31 cellular contexts compared by ENCODE assay signal in the genomic region with DNA sequence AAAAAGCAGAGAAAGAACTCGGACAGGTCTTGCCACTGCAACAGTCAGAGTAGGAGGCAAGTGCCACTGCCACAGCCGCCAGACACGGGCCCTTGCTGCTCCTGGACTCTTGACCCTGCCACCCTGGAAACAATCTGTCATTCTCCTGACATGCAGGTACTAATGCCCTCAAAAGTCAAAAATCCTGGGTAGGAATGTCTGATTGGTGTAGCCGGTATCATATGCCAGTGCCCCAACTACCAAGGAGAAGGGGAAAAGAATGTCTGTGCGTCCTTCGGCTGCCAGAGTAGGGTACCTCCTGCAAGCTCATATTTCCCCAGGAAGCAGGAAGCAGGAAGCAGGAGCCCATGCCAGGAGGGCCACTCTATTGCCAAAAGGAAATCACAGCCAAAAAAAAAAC. TPM values are rescaled to one million over a fixed set of nuclear protein-coding genes. Genes with fewer than 3 reads are reported as not detected.
A peak's percentile ranks its signal among the peaks of the same experiment; 100 is the strongest.
DNase-seq lines count a peak whose midpoint lies in the region; ATAC-seq and TF ChIP-seq lines count a peak whose summit lies in the region.
"Had no signal": no experiment of that assay in that cellular context is flagged by ENCODE, and none has a peak within 500 bp of the region (broad histone marks: within the 10 kb centered on the region; RNA-seq: fewer than 3 reads in every experiment).

No MANE protein-coding gene starts in this region.

- no peak for TF ChIP-seq EP300 in transverse colon (IDR thresholded peaks at IDR 0.05; ENCODE audit: low read depth)

- H3K36me3 ChIP-seq in right atrium auricular region, result no peaks in the 10 kb centered on the region
- no peaks in the 10 kb centered on the region for H3K36me3 ChIP-seq in brain microvascular endothelial cell (replicated peaks)
- H3K36me3 ChIP-seq in liver (ENCODE audit: control insufficient read depth in 4 of 4, insufficient read depth in 3 of 4, low read depth in 1 of 4, low read length in 3 of 4), result no peaks in the 10 kb centered on the region
- H3K36me3 ChIP-seq in transverse colon, result no peaks in the 10 kb centered on the region
- H3K36me3 ChIP-seq in MM.1S (replicated peaks; ENCODE audit: insufficient read depth, low read length), result no peaks in the 10 kb centered on the region
- H3K36me3 ChIP-seq: suprapubic skin, uterus had no signal

- H3K4me1 ChIP-seq in right atrium auricular region (peaks cover 0 to 29% of the 10 kb centered on the region in 2 donors), liver (ENCODE audit: control insufficient read depth in 4 of 4, insufficient read depth in 4 of 4, low read length in 3 of 4) (peaks cover 0 to 4% (median 0%) of the 10 kb centered on the region in 4 donors), transverse colon (peaks cover 0 to 51% (median 6%) of the 10 kb centered on the region in 4 donors), MM.1S (ENCODE audit: low read length) (no peaks in the 10 kb centered on the region)
- H3K4me1 ChIP-seq: uterus had no signal

- in situ Hi-C loops in brain microvascular endothelial cell (cut with HindIII; ENCODE audit: low pct_ligation_motif_present, low sequenced_read_pairs) (no loop called here), transverse colon (cut with MboI; ENCODE audit: low pct_ligation_motif_present in 1 of 4, low pct_unique_long_range_greater_than_20kb in 1 of 4, low sequenced_read_pairs in 3 of 4) (no loop called here)

- no peak overlapping the region for H3K4me3 ChIP-seq in right atrium auricular region
- no peak overlapping the region for H3K4me3 ChIP-seq in brain microvascular endothelial cell (ENCODE audit: low read depth, low read length)
- H3K4me3 ChIP-seq in liver (ENCODE audit: low read depth in 1 of 3, low read length in 3 of 3), result no peak overlapping the region
- H3K4me3 ChIP-seq in transverse colon, result no peak overlapping the region
- H3K4me3 ChIP-seq in MM.1S (ENCODE audit: low read length), result no peak overlapping the region
- H3K4me3 ChIP-seq: lung, smooth muscle cell, suprapubic skin, uterus had no signal

- peak overlapping the region; percentile 52 to 83 for H3K27ac ChIP-seq in right atrium auricular region
- H3K27ac ChIP-seq in brain microvascular endothelial cell, result peak overlapping the region; percentile 94
- H3K27ac ChIP-seq in liver (ENCODE audit: low read depth in 1 of 2, low read length in 2 of 2), result peak overlapping the region in 1 of 2 donors; percentile 12
- peak overlapping the region; percentile 50 to 67 (median 64) for H3K27ac ChIP-seq in transverse colon
- H3K27ac ChIP-seq in MM.1S (ENCODE audit: low read length), result no peak overlapping the region
- H3K27ac ChIP-seq: foreskin keratinocyte, suprapubic skin, uterus had no signal

- H3K27me3 ChIP-seq in right atrium auricular region, result no peaks in the 10 kb centered on the region
- no peaks in the 10 kb centered on the region for H3K27me3 ChIP-seq in brain microvascular endothelial cell (replicated peaks)
- no peaks in the 10 kb centered on the region for H3K27me3 ChIP-seq in liver (ENCODE audit: control insufficient read depth in 4 of 4, insufficient read depth in 4 of 4, low read length in 3 of 4)
- H3K27me3 ChIP-seq in transverse colon, result no peaks in the 10 kb centered on the region
- no peaks in the 10 kb centered on the region for H3K27me3 ChIP-seq in MM.1S (replicated peaks; ENCODE audit: insufficient read depth, low read length)
- H3K27me3 ChIP-seq: foreskin keratinocyte, suprapubic skin, uterus had no signal

- H3K9ac ChIP-seq in liver (ENCODE audit: low read depth in 1 of 2, low read length in 2 of 2), result no peak overlapping the region
- no peak overlapping the region for H3K9ac ChIP-seq in MM.1S (ENCODE audit: low read length)

- H3F3A ChIP-seq in MM.1S (ENCODE audit: insufficient read depth, low read length), result no peaks in the 10 kb centered on the region

- no peaks in the 10 kb centered on the region for H4K20me1 ChIP-seq in MM.1S (ENCODE audit: insufficient read depth, low read length)

- no peak for DNase-seq in right atrium auricular region (ENCODE audit: low spot score)
- DNase-seq in Right ventricle myocardium inferior (ENCODE audit: missing footprints), result no peak
- DNase-seq in brain microvascular endothelial cell, result no peak
- DNase-seq in transverse colon, result peak; percentile 65
- DNase-seq in MM.1S, result no peak
- DNase-seq in NCI-H1048 (lab: John Stamatoyannopoulos, UW), result no peak
- DNase-seq: activated B cell treated with CpG ODN at 0.5 μM for 24 hours; activated CD4-positive, alpha-beta T cell treated with anti-CD3 and anti-CD28 coated beads, Interleukin-2, amount 50 U/mL, for 4 hours; activated CD8-positive, alpha-beta memory T cell treated with anti-CD3 and anti-CD28 coated beads, Interleukin-2, amount 50 U/mL, for 4 hours; DMS79; effector CD8-positive, alpha-beta T cell; foreskin keratinocyte; GOT3; hypothalamus; Karpas-422; NCI-H1092 treated with DMSO at 0.1 percent for 48 hours; NCI-H2029; NCI-H2227 treated with DMSO at 0.1 percent for 48 hours; NCI-H69; nucleus accumbens; SHP77; stimulated activated CD4-positive, alpha-beta T cell treated with anti-CD3 and anti-CD28 coated beads, Interleukin-2, amount 100 ng/mL, for 24 hours; T1000; uterus had no signal

- H3K9me3 ChIP-seq in right atrium auricular region (no peaks in the 10 kb centered on the region), liver (ENCODE audit: control insufficient read depth in 4 of 4, low read length in 3 of 4) (no peaks in the 10 kb centered on the region), transverse colon (no peaks in the 10 kb centered on the region), MM.1S (replicated peaks; ENCODE audit: insufficient read depth, low read length) (no peaks in the 10 kb centered on the region)
- H3K9me3 ChIP-seq: suprapubic skin, uterus had no signal

- H2AFZ ChIP-seq in MM.1S (ENCODE audit: low read length), result no peak overlapping the region

- no peaks in the 10 kb centered on the region for H3K9me2 ChIP-seq in MM.1S (replicated peaks; ENCODE audit: insufficient read depth, low read length)

- no peaks in the 10 kb centered on the region for H3K79me2 ChIP-seq in MM.1S (ENCODE audit: low read length)

- 63% methylated on average over 6 of the region's 6 CpGs for WGBS in liver
- WGBS in transverse colon (ENCODE audit: low coverage in 1 of 2), 2 donors, result 59 to 90% methylated on average over 2 to 6 of the region's 6 CpGs

- ATAC-seq in Right ventricle myocardium inferior, result no peak
- no peak for ATAC-seq in GM19397 (IDR thresholded peaks at IDR 0.05; ENCODE audit: unreplicated experiment)
- ATAC-seq: activated naive CD4-positive, alpha-beta T cell treated with anti-CD3 and anti-CD28 coated beads, Interleukin-2, amount 50 U/mL, for 72 hours; activated T-helper 17 cell treated with anti-CD3 and anti-CD28 coated beads, Interleukin-2, amount 50 U/mL, for 72 hours; foreskin keratinocyte had no signal

- intact Hi-C loops in Right ventricle myocardium inferior (cut with DNase I) (no loop called here), transverse colon (cut with DNase I; ENCODE audit: low total_unique reads) (no loop called here)

- TF ChIP-seq POLR2A in transverse colon (IDR thresholded peaks at IDR 0.05), result peak; percentile 32

- H3K4me2 ChIP-seq in MM.1S (ENCODE audit: low read depth, low read length), result no peak overlapping the region
- H3K4me2 ChIP-seq: smooth muscle cell had no signal

- no peak for TF ChIP-seq RAD21 in liver (IDR thresholded peaks at IDR 0.05)

- TF ChIP-seq CTCF in right atrium auricular region (IDR thresholded peaks at IDR 0.05) (no peak), brain microvascular endothelial cell (IDR thresholded peaks at IDR 0.05; ENCODE audit: low read depth, low read length, missing control alignments) (no peak), liver (IDR thresholded peaks at IDR 0.05; ENCODE audit: low read depth, low read length, missing input control) (no peak), transverse colon (IDR thresholded peaks at IDR 0.05) (no peak), MM.1S (IDR thresholded peaks at IDR 0.05; ENCODE audit: low read length) (no peak)

TF ChIP-seq in liver, 16 proteins besides CTCF, POLR2A, EP300 and RAD21 (continues in another document):
- TF ChIP-seq, protein P1, sequence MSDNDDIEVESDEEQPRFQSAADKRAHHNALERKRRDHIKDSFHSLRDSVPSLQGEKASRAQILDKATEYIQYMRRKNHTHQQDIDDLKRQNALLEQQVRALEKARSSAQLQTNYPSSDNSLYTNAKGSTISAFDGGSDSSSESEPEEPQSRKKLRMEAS (IDR thresholded peaks at IDR 0.05), result peak; percentile 14
- TF ChIP-seq NR2F2 (IDR thresholded peaks at IDR 0.05), result no peak
- no peak for TF ChIP-seq FOXA1 (IDR thresholded peaks at IDR 0.05)
- TF ChIP-seq EGR1 (IDR thresholded peaks at IDR 0.05; ENCODE audit: low read depth in 2 of 2), result peak in 1 of 2 donors; percentile 50
- no peak for TF ChIP-seq YY1 (IDR thresholded peaks at IDR 0.05)
- TF ChIP-seq, protein P2, sequence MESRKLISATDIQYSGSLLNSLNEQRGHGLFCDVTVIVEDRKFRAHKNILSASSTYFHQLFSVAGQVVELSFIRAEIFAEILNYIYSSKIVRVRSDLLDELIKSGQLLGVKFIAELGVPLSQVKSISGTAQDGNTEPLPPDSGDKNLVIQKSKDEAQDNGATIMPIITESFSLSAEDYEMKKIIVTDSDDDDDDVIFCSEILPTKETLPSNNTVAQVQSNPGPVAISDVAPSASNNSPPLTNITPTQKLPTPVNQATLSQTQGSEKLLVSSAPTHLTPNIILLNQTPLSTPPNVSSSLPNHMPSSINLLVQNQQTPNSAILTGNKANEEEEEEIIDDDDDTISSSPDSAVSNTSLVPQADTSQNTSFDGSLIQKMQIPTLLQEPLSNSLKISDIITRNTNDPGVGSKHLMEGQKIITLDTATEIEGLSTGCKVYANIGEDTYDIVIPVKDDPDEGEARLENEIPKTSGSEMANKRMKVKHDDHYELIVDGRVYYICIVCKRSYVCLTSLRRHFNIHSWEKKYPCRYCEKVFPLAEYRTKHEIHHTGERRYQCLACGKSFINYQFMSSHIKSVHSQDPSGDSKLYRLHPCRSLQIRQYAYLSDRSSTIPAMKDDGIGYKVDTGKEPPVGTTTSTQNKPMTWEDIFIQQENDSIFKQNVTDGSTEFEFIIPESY (IDR thresholded peaks at IDR 0.05), result no peak
- TF ChIP-seq, protein P3, sequence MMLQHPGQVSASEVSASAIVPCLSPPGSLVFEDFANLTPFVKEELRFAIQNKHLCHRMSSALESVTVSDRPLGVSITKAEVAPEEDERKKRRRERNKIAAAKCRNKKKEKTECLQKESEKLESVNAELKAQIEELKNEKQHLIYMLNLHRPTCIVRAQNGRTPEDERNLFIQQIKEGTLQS (IDR thresholded peaks at IDR 0.05), result no peak
- TF ChIP-seq HNF4A (conservative IDR thresholded peaks at IDR 0.05), result peak; percentile 71 to 72
- TF ChIP-seq RXRA (IDR thresholded peaks at IDR 0.05), result peak in 1 of 2 donors; percentile 33
- TF ChIP-seq GABPA (IDR thresholded peaks at IDR 0.05 in 1 of 2, conservative IDR thresholded peaks at IDR 0.05 in 1 of 2), result peak in 1 of 2 donors; percentile 27
- no peak for TF ChIP-seq TAF1 (conservative IDR thresholded peaks at IDR 0.05)
- peak; percentile 61 for TF ChIP-seq SP1 (IDR thresholded peaks at IDR 0.05)
- TF ChIP-seq JUND (IDR thresholded peaks at IDR 0.05), result peak in 1 of 2 donors; percentile 42

RNA-seq across cellular contexts. Expression of a gene that starts 30.5 kb away (rescaled TPM):
- 10 to 100 TPM in 1 of 2 donors, 1 to 10 TPM in 1; 3.1 to 10.6 TPM for total RNA-seq in right atrium auricular region
- 0.73 TPM for total RNA-seq in Right ventricle myocardium inferior
- total RNA-seq in liver, result 1 to 10 TPM; 3.1 to 3.8 TPM
- polyA plus RNA-seq in liver, result 1 to 10 TPM; 7.7 to 8.9 TPM
- total RNA-seq in transverse colon, result 100 to 1,000 TPM in 2 of 4 donors, 10 to 100 TPM in 2; 38.8 to 209 (median 92.1) TPM
